15 cellular contexts compared by ENCODE assay signal in genomic region chr5:57817001-57817453, GRCh38.
DNase-seq lines count a peak whose midpoint lies in the region; ATAC-seq, FAIRE-seq and TF ChIP-seq lines count a peak whose summit lies in the region.
"Had no signal": no experiment of that assay in that cellular context is flagged by ENCODE, and none has a peak within 500 bp of the region (broad histone marks: within the 10 kb centered on the region; RNA-seq: fewer than 3 reads in every experiment).

No MANE protein-coding gene starts in this region.

- DNase-seq in Calu3 (no peak), NCI-H226 (peak; percentile 55), chondrocyte (ENCODE audit: low spot score) (no peak), kidney tubule cell (ENCODE audit: low spot score) (peak; percentile 80), frontal cortex (ENCODE audit: low spot score in 2 of 2) (no peak)
- DNase-seq in stimulated activated CD8-positive, alpha-beta memory T cell treated with anti-CD3 and anti-CD28 coated beads, Interleukin-4, amount 100 ng/mL, for 48 hours, result no peak
- no peak for DNase-seq in stimulated activated naive CD8-positive, alpha-beta T cell treated with anti-CD3 and anti-CD28 coated beads, Interleukin-15, amount 100 ng/mL, for 72 hours
- DNase-seq: activated CD4-positive, alpha-beta T cell treated with anti-CD3 and anti-CD28 coated beads, Interleukin-2, amount 50 U/mL, for 1 hour; activated T-cell treated with anti-CD3 and anti-CD28 coated beads, Interleukin-2, amount 50 U/mL, for 48 hours; NCI-H1092 treated with DMSO at 0.1 percent for 48 hours; NCI-H510A treated with DMSO at 0.1 percent for 48 hours; tibial artery had no signal

- H3K9me3 Mint-ChIP-seq in Calu3 (ENCODE audit: low read depth, unreplicated experiment) (peaks cover under 1% of the 10 kb centered on the region), chondrocyte (ENCODE audit: low read depth) (peaks cover 6% of the 10 kb centered on the region)
- no peaks in the 10 kb centered on the region for H3K9me3 Mint-ChIP-seq in stimulated activated naive CD8-positive, alpha-beta T cell treated with anti-CD3 and anti-CD28 coated beads, Interleukin-15, amount 100 ng/mL, for 72 hours

- intact Hi-C loops in Calu3 (cut with micrococcal nuclease; ENCODE audit: unreplicated experiment), result no loop called here

- no peak for ATAC-seq in stimulated activated naive CD8-positive, alpha-beta T cell treated with anti-CD3 and anti-CD28 coated beads, Interleukin-15, amount 100 ng/mL, for 72 hours
- ATAC-seq in GM21786 (IDR thresholded peaks at IDR 0.05; ENCODE audit: unreplicated experiment), result no peak
- ATAC-seq: HepG2 had no signal

- H3K4me1 Mint-ChIP-seq in Calu3 (ENCODE audit: low read depth, unreplicated experiment) (peaks cover 27% of the 10 kb centered on the region), chondrocyte (ENCODE audit: low read depth) (peaks cover 40% of the 10 kb centered on the region)
- no peaks in the 10 kb centered on the region for H3K4me1 Mint-ChIP-seq in stimulated activated naive CD8-positive, alpha-beta T cell treated with anti-CD3 and anti-CD28 coated beads, Interleukin-15, amount 100 ng/mL, for 72 hours

- CTCF ChIA-PET in Calu3 (lab: Charles Lee), result interaction anchor here (0.7 to 1.3 kb wide), 7 partner anchors 38 to 1937 kb away, joined by 3 to 4 read pairs (median 3); no protein-coding TSS in a partner anchor

- H3K36me3 Mint-ChIP-seq in Calu3 (ENCODE audit: insufficient read depth, unreplicated experiment), result peaks cover 5% of the 10 kb centered on the region
- no peaks in the 10 kb centered on the region for H3K36me3 Mint-ChIP-seq in chondrocyte (ENCODE audit: low read depth)

- H3K4me3 Mint-ChIP-seq in Calu3 (ENCODE audit: low read depth, unreplicated experiment) (no peak overlapping the region), chondrocyte (ENCODE audit: unreplicated experiment) (no peak overlapping the region)
- H3K4me3 Mint-ChIP-seq in stimulated activated naive CD8-positive, alpha-beta T cell treated with anti-CD3 and anti-CD28 coated beads, Interleukin-15, amount 100 ng/mL, for 72 hours, result no peak overlapping the region

- BruUV-seq in Calu3 (replicated peaks; lab: Mats Ljungman, UMichigan), result no TSS peak

- H3K27ac Mint-ChIP-seq in Calu3 (ENCODE audit: unreplicated experiment) (peak overlapping the region; percentile 76), chondrocyte (ENCODE audit: unreplicated experiment) (peak overlapping the region; percentile 94)
- H3K27ac Mint-ChIP-seq in stimulated activated naive CD8-positive, alpha-beta T cell treated with anti-CD3 and anti-CD28 coated beads, Interleukin-15, amount 100 ng/mL, for 72 hours, result no peak overlapping the region

- FAIRE-seq in frontal cortex (lab: Jason Lieb, UNC), result no peak
- FAIRE-seq: GM12891, HepG2 had no signal

- TF ChIP-seq CTCF in Calu3 (IDR thresholded peaks at IDR 0.05; ENCODE audit: unreplicated experiment), result no peak
- no peak for TF ChIP-seq CTCF in chondrocyte (IDR thresholded peaks at IDR 0.05)

- H3K27me3 Mint-ChIP-seq in Calu3 (ENCODE audit: unreplicated experiment), result no peaks in the 10 kb centered on the region
- H3K27me3 Mint-ChIP-seq in chondrocyte (ENCODE audit: low read depth), result no peaks in the 10 kb centered on the region
- no peaks in the 10 kb centered on the region for H3K27me3 Mint-ChIP-seq in stimulated activated naive CD8-positive, alpha-beta T cell treated with anti-CD3 and anti-CD28 coated beads, Interleukin-15, amount 100 ng/mL, for 72 hours

Comparison
In these comparisons a context has a peak if more than half of its experiments do, and no peak if none do; other contexts are left out.
1. DNase-seq: peak in NCI-H226 (single experiment) and kidney tubule cell (single experiment); none in Calu3 (single experiment), chondrocyte (single experiment), stimulated activated CD8-positive, alpha-beta memory T cell treated with anti-CD3 and anti-CD28 coated beads, Interleukin-4, amount 100 ng/mL, for 48 hours (single experiment), stimulated activated naive CD8-positive, alpha-beta T cell treated with anti-CD3 and anti-CD28 coated beads, Interleukin-15, amount 100 ng/mL, for 72 hours (0 of 2) and frontal cortex (0 of 2).
2. H3K27ac Mint-ChIP-seq: peak in Calu3 (single experiment) and chondrocyte (single experiment); none in stimulated activated naive CD8-positive, alpha-beta T cell treated with anti-CD3 and anti-CD28 coated beads, Interleukin-15, amount 100 ng/mL, for 72 hours (0 of 2).